Comparison of ENCODE assay signal across 6 cellular contexts in genomic region chr15:27774638-27775037, GRCh38.
"Had no signal": no experiment of that assay in that cellular context is flagged by ENCODE, and none has a peak within 500 bp of the region (broad histone marks: within the 10 kb centered on the region; RNA-seq: fewer than 3 reads in every experiment).

No MANE protein-coding gene starts in this region.

- H2AFZ ChIP-seq: GM23248 had no signal

- H3K4me3 ChIP-seq: GM23248, K562 had no signal

- H3K27ac ChIP-seq: GM23248 had no signal

- FAIRE-seq: HTR-8/SVneo, K562 had no signal

- H3K9ac ChIP-seq: GM23248 had no signal

- DNase-seq: GM23248, HCEC 1CT, IMR-90, KG1 had no signal
